ENCODE assay signal across 23 cellular contexts in genomic region chr17:80345841-80346497, GRCh38.
"Had no signal": no experiment of that assay in that cellular context is flagged by ENCODE, and none has a peak within 500 bp of the region (broad histone marks: within the 10 kb centered on the region; RNA-seq: fewer than 3 reads in every experiment).

No MANE protein-coding gene starts in this region.

- H3K27me3 Mint-ChIP-seq: activated CD4-positive, alpha-beta memory T cell treated with anti-CD3 and anti-CD28 coated beads, Interleukin-2, amount 10 ng/mL, durations not matched to agents 7 days and 5 days; activated CD4-positive, alpha-beta T cell treated with anti-CD3 and anti-CD28 coated beads for 36 hours; activated naive CD4-positive, alpha-beta T cell treated with anti-CD3 and anti-CD28 coated beads, Interleukin-2, amount 50 U/mL, for 24 hours had no signal

- H3K27ac Mint-ChIP-seq: activated CD4-positive, alpha-beta memory T cell treated with anti-CD3 and anti-CD28 coated beads, Interleukin-2, amount 10 ng/mL, durations not matched to agents 7 days and 5 days; activated CD4-positive, alpha-beta T cell treated with anti-CD3 and anti-CD28 coated beads for 36 hours; activated naive CD4-positive, alpha-beta T cell treated with anti-CD3 and anti-CD28 coated beads, Interleukin-2, amount 50 U/mL, for 24 hours had no signal

- ATAC-seq: activated CD4-positive, alpha-beta T cell treated with anti-CD3 and anti-CD28 coated beads for 36 hours had no signal

- H3K4me3 Mint-ChIP-seq: activated CD4-positive, alpha-beta memory T cell treated with anti-CD3 and anti-CD28 coated beads, Interleukin-2, amount 10 ng/mL, durations not matched to agents 7 days and 5 days; activated CD4-positive, alpha-beta T cell treated with anti-CD3 and anti-CD28 coated beads for 36 hours; activated naive CD4-positive, alpha-beta T cell treated with anti-CD3 and anti-CD28 coated beads, Interleukin-2, amount 50 U/mL, for 24 hours had no signal

- H3K27me3 ChIP-seq: breast epithelium, Peyer's patch, SJCRH30 had no signal

- H3K4me1 Mint-ChIP-seq: activated naive CD4-positive, alpha-beta T cell treated with anti-CD3 and anti-CD28 coated beads, Interleukin-2, amount 50 U/mL, for 24 hours had no signal

- DNase-seq: activated CD4-positive, alpha-beta memory T cell treated with anti-CD3 and anti-CD28 coated beads, Interleukin-2, amount 10 ng/mL, durations not matched to agents 7 days and 5 days; activated CD4-positive, alpha-beta T cell treated with anti-CD3 and anti-CD28 coated beads for 36 hours; activated CD4-positive, alpha-beta T cell treated with anti-CD3 and anti-CD28 coated beads, Interleukin-2, amount 50 U/mL, for 1 hour; activated CD4-positive, CD25-positive, alpha-beta regulatory T cell; central memory CD4-positive, alpha-beta T cell; MV-4-11; NCI-H1092 treated with DMSO at 0.1 percent for 48 hours; NCI-H1417 treated with DMSO at 0.1 percent for 48 hours; NCI-H1694; NCI-H2029; NCI-H2107; NCI-H345; NCI-H510A; NCI-H526 treated with DMSO at 0.1 percent for 48 hours; NCI-H82; OCI-M1; Right ventricle myocardium superior; SJCRH30; SK-N-SH; T-helper 1 cell had no signal

- H3K4me3 ChIP-seq: breast epithelium, Peyer's patch, SJCRH30 had no signal

- H3K9me3 Mint-ChIP-seq: activated CD4-positive, alpha-beta memory T cell treated with anti-CD3 and anti-CD28 coated beads, Interleukin-2, amount 10 ng/mL, durations not matched to agents 7 days and 5 days; activated naive CD4-positive, alpha-beta T cell treated with anti-CD3 and anti-CD28 coated beads, Interleukin-2, amount 50 U/mL, for 24 hours had no signal
